Comparison of ENCODE assay signal across 1 cellular context in genomic region chr1:212487286-212487685, GRCh38.
TF ChIP-seq lines count a peak whose summit lies in the region.

No MANE protein-coding gene starts in this region.

TF ChIP-seq in HEK293, 187 proteins besides CTCF, POLR2A, EP300 and RAD21 (continued from another document):
- TF ChIP-seq ZBTB11 (tag by site-specific recombination; conservative IDR thresholded peaks at IDR 0.05; ENCODE audit: low read depth) (no peak), BCL11B (tag by site-specific recombination; IDR thresholded peaks at IDR 0.05; ENCODE audit: low read depth) (no peak), ZNF2 (tag by site-specific recombination; IDR thresholded peaks at IDR 0.05) (no peak), ZBTB49 (tag by site-specific recombination; IDR thresholded peaks at IDR 0.05; ENCODE audit: low read depth) (no peak), ZNF335 (tag by site-specific recombination; conservative IDR thresholded peaks at IDR 0.05) (no peak), ZNF707 (tag by site-specific recombination; IDR thresholded peaks at IDR 0.05) (no peak), ZNF521 (tag by site-specific recombination; IDR thresholded peaks at IDR 0.05) (no peak), MZF1 (tag by site-specific recombination; IDR thresholded peaks at IDR 0.05; ENCODE audit: borderline replicate concordance) (no peak)
